In genomic region chr4:1410491-1411325, GRCh38 we compare ENCODE assay signal across 10 cellular contexts. TPM values are rescaled to one million over a fixed set of nuclear protein-coding genes. Genes with fewer than 3 reads are reported as not detected.
DNase-seq lines count a peak whose midpoint lies in the region; ATAC-seq, FAIRE-seq and TF ChIP-seq lines count a peak whose summit lies in the region.
"Had no signal": no experiment of that assay in that cellular context is flagged by ENCODE, and none has a peak within 500 bp of the region (broad histone marks: within the 10 kb centered on the region; RNA-seq: fewer than 3 reads in every experiment).

No MANE protein-coding gene starts in this region.

- CTCF ChIA-PET in GM12878 (lab: Yijun Ruan, JAX): no interaction called here

- H3K27me3 ChIP-seq in NT2/D1 (ENCODE audit: insufficient read depth, insufficient read length) (peaks cover 92% of the 10 kb centered on the region), GM12878 (replicated peaks in 1 of 2; ENCODE audit: control insufficient read depth in 2 of 2, insufficient read depth in 2 of 2, low read length in 1 of 2) (no peaks in the 10 kb centered on the region)

- DNase-seq in EH (ENCODE audit: low read depth) (peak; percentile 57), NT2/D1 (ENCODE audit: low read depth, low spot score) (peak; percentile 76), GM12878 (ENCODE audit: low read depth, low spot score) (no peak), islet precursor cell (peak; percentile 90)
- peak; percentile 73 for DNase-seq in stimulated activated naive CD8-positive, alpha-beta T cell treated with anti-CD3 and anti-CD28 coated beads, Interleukin-15, Interleukin-2, amounts not matched to agents 100 U/mL and 50 U/mL, for 24 hours

- SMC1A ChIA-PET in GM12878 (lab: Charles Lee; ENCODE audit: uncharacterized antibody, unreplicated experiment): no interaction called here

- no peak for TF ChIP-seq EP300 in GM12878 (IDR thresholded peaks at IDR 0.05; ENCODE audit: borderline replicate concordance in 1 of 2, control insufficient read depth in 1 of 2, low read depth in 2 of 2, low read length in 2 of 2)

- WGBS in GM12878 (ENCODE audit: insufficient coverage, insufficient replicate concordance, low lambda C conversion rate, missing lambda C conversion rate): 31% methylated on average over 48 of the region's 48 CpGs

- intact Hi-C loops in GM12878 (cut with micrococcal nuclease; ENCODE audit: unreplicated experiment): no loop called here

- no peak overlapping the region for H3K4me3 ChIP-seq in NT2/D1 (ENCODE audit: insufficient read length, low read depth)
- no peak overlapping the region for H3K4me3 ChIP-seq in GM12878

- H4K20me1 ChIP-seq in GM12878 (ENCODE audit: control insufficient read depth, insufficient read depth): no peaks in the 10 kb centered on the region

- peaks cover 17% of the 10 kb centered on the region for H3K4me1 ChIP-seq in NT2/D1 (ENCODE audit: insufficient read depth, insufficient read length)
- H3K4me1 ChIP-seq in GM12878 (ENCODE audit: control insufficient read depth, insufficient read depth, low read length): no peaks in the 10 kb centered on the region

- H3K9ac ChIP-seq in NT2/D1 (ENCODE audit: insufficient read length, low read depth) (no peak overlapping the region), GM12878 (ENCODE audit: control insufficient read depth, insufficient read depth, low read length) (no peak overlapping the region)

- H3K27ac ChIP-seq in GM12878 (ENCODE audit: control insufficient read depth, insufficient read depth): no peak overlapping the region

- no peaks in the 10 kb centered on the region for H3K36me3 ChIP-seq in NT2/D1 (ENCODE audit: insufficient read depth, insufficient read length, low read length)
- H3K36me3 ChIP-seq in GM12878 (ENCODE audit: control insufficient read depth in 2 of 2, insufficient read depth in 2 of 2, low read length in 1 of 2): no peaks in the 10 kb centered on the region

- H3K9me3 ChIP-seq in NT2/D1 (ENCODE audit: insufficient read depth, low read length) (no peaks in the 10 kb centered on the region), GM12878 (replicated peaks; ENCODE audit: control insufficient read depth, insufficient read depth, low read length) (no peaks in the 10 kb centered on the region; the same call in 2 of the 3 replicates)

- RAD21 ChIA-PET in GM12878 (lab: Charles Lee; ENCODE audit: unreplicated experiment): no interaction called here

- FAIRE-seq in GM12878 (lab: Jason Lieb, UNC): no peak

- no TSS peak for BruUV-seq in GM12878 (replicated peaks; lab: Mats Ljungman, UMichigan)

- H3K4me2 ChIP-seq in GM12878 (ENCODE audit: control insufficient read depth, insufficient read depth): no peak overlapping the region

- TF ChIP-seq RAD21 in GM12878 (IDR thresholded peaks at IDR 0.05; ENCODE audit: insufficient read depth, low read depth, low read length): no peak

- H2AFZ ChIP-seq in GM12878 (ENCODE audit: control insufficient read depth, low read depth, low read length): no peak overlapping the region

- peak; percentile 56; the same call in 1 of the 3 replicates for ATAC-seq in GM12878
- peak; percentile 55 for ATAC-seq in stimulated activated naive CD8-positive, alpha-beta T cell treated with anti-CD3 and anti-CD28 coated beads, Interleukin-15, Interleukin-2, amounts not matched to agents 100 U/mL and 50 U/mL, for 24 hours
- ATAC-seq in HG03520 (IDR thresholded peaks at IDR 0.05; ENCODE audit: unreplicated experiment): no peak
- ATAC-seq in HG03196 (IDR thresholded peaks at IDR 0.05; ENCODE audit: unreplicated experiment): no peak
- no peak for ATAC-seq in GM21723 (IDR thresholded peaks at IDR 0.05; ENCODE audit: unreplicated experiment)

- in situ Hi-C loops in GM12878 (cut with MboI): no loop called here

- H3K79me2 ChIP-seq in GM12878 (ENCODE audit: control insufficient read depth, insufficient read depth, low read length): no peaks in the 10 kb centered on the region

- POLR2A ChIA-PET in GM12878 (lab: Charles Lee): no interaction called here

- TF ChIP-seq CTCF in GM12878 (IDR thresholded peaks at IDR 0.05 in 2 of 3, conservative IDR thresholded peaks at IDR 0.05 in 1 of 3; ENCODE audit: control insufficient read depth in 2 of 3, extremely low read depth in 1 of 3, insufficient read depth in 1 of 3, low read depth in 3 of 3, low read length in 3 of 3): no peak

- TF ChIP-seq POLR2A in GM12878 (IDR thresholded peaks at IDR 0.05; ENCODE audit: low read depth, low read length): no peak

TF ChIP-seq in GM12878, 131 proteins besides CTCF, POLR2A, EP300 and RAD21 (continues in another document):
- no peak for TF ChIP-seq POLR2AphosphoS5 (IDR thresholded peaks at IDR 0.05; ENCODE audit: low read length)
- peak; percentile 74 for TF ChIP-seq ZBTB40 (IDR thresholded peaks at IDR 0.05; ENCODE audit: borderline replicate concordance)
- peak; percentile 74; the same call in 1 of the 2 replicates for TF ChIP-seq RCOR1 (conservative IDR thresholded peaks at IDR 0.05; ENCODE audit: low read depth, low read length)
- no peak for TF ChIP-seq SREBF2 (IDR thresholded peaks at IDR 0.05; ENCODE audit: low read length)
- TF ChIP-seq HDGF (IDR thresholded peaks at IDR 0.05): no peak
- no peak for TF ChIP-seq HDAC6 (IDR thresholded peaks at IDR 0.05; ENCODE audit: unreplicated experiment)
- no peak for TF ChIP-seq SMAD1 (IDR thresholded peaks at IDR 0.05; ENCODE audit: low read depth, partially characterized antibody)
- TF ChIP-seq ATF2 (IDR thresholded peaks at IDR 0.05; ENCODE audit: low read length): no peak
- TF ChIP-seq RAD51 (IDR thresholded peaks at IDR 0.05): no peak
- no peak for TF ChIP-seq ZNF622 (IDR thresholded peaks at IDR 0.05)
- no peak for TF ChIP-seq ZNF24 (IDR thresholded peaks at IDR 0.05)
- TF ChIP-seq ZNF384 (IDR thresholded peaks at IDR 0.05; ENCODE audit: borderline replicate concordance, low read depth, low read length): no peak
- TF ChIP-seq KDM1A (IDR thresholded peaks at IDR 0.05; ENCODE audit: borderline replicate concordance): no peak
- TF ChIP-seq SRF (IDR thresholded peaks at IDR 0.05; ENCODE audit: low read depth in 2 of 2, low read length in 2 of 2): no peak
- no peak for TF ChIP-seq ZNF207 (IDR thresholded peaks at IDR 0.05; ENCODE audit: borderline replicate concordance)
- TF ChIP-seq FOXM1 (IDR thresholded peaks at IDR 0.05; ENCODE audit: low read depth, low read length): no peak
- TF ChIP-seq ZSCAN29 (IDR thresholded peaks at IDR 0.05): no peak
- TF ChIP-seq JUND (IDR thresholded peaks at IDR 0.05; ENCODE audit: low read depth, low read length): no peak

RNA-seq across cellular contexts. Expression of gene NKX1-1, which starts 4.5 kb away (rescaled TPM):
- total RNA-seq in GM12878 (2013; cell fraction: nucleolus; rRNA removed): not detected in 2 replicates
- total RNA-seq in GM12878 (2014; rRNA removed): not detected in 2 replicates
- not detected in 2 replicates for total RNA-seq in GM12878 (2014; rRNA removed; fragmentation: Illumina TruSeq; extraction: Trizol)
- total RNA-seq in GM12878 (2021): not detected in 2 replicates
- not detected for polyA plus RNA-seq in GM12878 (2011; ENCODE audit: low read depth)
- polyA plus RNA-seq in GM12878 (2011; rRNA removed): not detected in 2 replicates
- polyA plus RNA-seq in GM12878 (2011; cell fraction: cytosol; rRNA removed): not detected in 2 replicates
- not detected in 2 replicates for polyA plus RNA-seq in GM12878 (2011; cell fraction: nucleus; rRNA removed)
- polyA plus RNA-seq in GM12878 (2012): not detected in 2 replicates
- polyA plus RNA-seq in GM12878 (2014; fragmentation: Illumina TruSeq; extraction: Trizol): not detected in 2 replicates
- not detected for polyA plus RNA-seq in GM12878 (2014; fragmentation: Nextera tagmentation; extraction: Ambion mirVana)
- polyA plus RNA-seq in GM12878 (2014; rRNA removed): not detected in 2 replicates
- polyA plus RNA-seq in GM12878 (2016; fragmentation: Nextera tagmentation; extraction: Ambion mirVana): not detected
- polyA minus RNA-seq in GM12878 (2011; rRNA and poly(A)+ RNA removed): not detected in 2 replicates
- polyA minus RNA-seq in GM12878 (2011; cell fraction: cytosol; rRNA and poly(A)+ RNA removed): not detected in 2 replicates
- polyA minus RNA-seq in GM12878 (2011; cell fraction: nucleus; rRNA and poly(A)+ RNA removed): not detected in 2 replicates
- total RNA-seq: activated naive CD4-positive, alpha-beta T cell treated with anti-CD3 and anti-CD28 coated beads, Interleukin-2, amount 50 U/mL, for 72 hours; renal cortical epithelial cell had no signal

Comparison
In these comparisons a context has a peak if more than half of its experiments do, and no peak if none do; other contexts are left out.
1. ATAC-seq: peak in GM12878 (single experiment) and stimulated activated naive CD8-positive, alpha-beta T cell treated with anti-CD3 and anti-CD28 coated beads, Interleukin-15, Interleukin-2, amounts not matched to agents 100 U/mL and 50 U/mL, for 24 hours (single experiment); none in HG03520 (single experiment), HG03196 (single experiment) and GM21723 (single experiment).